In genomic region chr11:67665537-67666302, GRCh38 we compare ENCODE assay signal across 2 cellular contexts.
TF ChIP-seq lines count a peak whose summit lies in the region.

No MANE protein-coding gene starts in this region.

TF ChIP-seq in SK-N-SH treated with all-trans-retinoic acid at 6 μM for 48 hours, 23 proteins besides CTCF, POLR2A, EP300 and RAD21 (continued from another document):
- TF ChIP-seq PATZ1 (CRISPR knock-in tag; IDR thresholded peaks at IDR 0.05; ENCODE audit: borderline replicate concordance) (no peak), RARB (CRISPR knock-in tag; IDR thresholded peaks at IDR 0.05) (no peak), ZNF70 (CRISPR knock-in tag; IDR thresholded peaks at IDR 0.05) (no peak), TCF4 (CRISPR knock-in tag; IDR thresholded peaks at IDR 0.05; ENCODE audit: borderline replicate concordance) (no peak), POU6F1 (CRISPR knock-in tag; IDR thresholded peaks at IDR 0.05; ENCODE audit: borderline replicate concordance, low read depth) (no peak), GLIS3 (CRISPR knock-in tag; IDR thresholded peaks at IDR 0.05) (no peak), ZFP3 (CRISPR knock-in tag; IDR thresholded peaks at IDR 0.05) (no peak), BACH2 (CRISPR knock-in tag; IDR thresholded peaks at IDR 0.05; ENCODE audit: borderline replicate concordance) (no peak), ZFP30 (CRISPR knock-in tag; IDR thresholded peaks at IDR 0.05) (no peak), ARNTL (CRISPR knock-in tag; IDR thresholded peaks at IDR 0.05; ENCODE audit: borderline replicate concordance, low read depth) (no peak), CSDC2 (CRISPR knock-in tag; IDR thresholded peaks at IDR 0.05) (no peak), ISL1 (CRISPR knock-in tag; IDR thresholded peaks at IDR 0.05) (no peak)
- TF ChIP-seq, protein P1, sequence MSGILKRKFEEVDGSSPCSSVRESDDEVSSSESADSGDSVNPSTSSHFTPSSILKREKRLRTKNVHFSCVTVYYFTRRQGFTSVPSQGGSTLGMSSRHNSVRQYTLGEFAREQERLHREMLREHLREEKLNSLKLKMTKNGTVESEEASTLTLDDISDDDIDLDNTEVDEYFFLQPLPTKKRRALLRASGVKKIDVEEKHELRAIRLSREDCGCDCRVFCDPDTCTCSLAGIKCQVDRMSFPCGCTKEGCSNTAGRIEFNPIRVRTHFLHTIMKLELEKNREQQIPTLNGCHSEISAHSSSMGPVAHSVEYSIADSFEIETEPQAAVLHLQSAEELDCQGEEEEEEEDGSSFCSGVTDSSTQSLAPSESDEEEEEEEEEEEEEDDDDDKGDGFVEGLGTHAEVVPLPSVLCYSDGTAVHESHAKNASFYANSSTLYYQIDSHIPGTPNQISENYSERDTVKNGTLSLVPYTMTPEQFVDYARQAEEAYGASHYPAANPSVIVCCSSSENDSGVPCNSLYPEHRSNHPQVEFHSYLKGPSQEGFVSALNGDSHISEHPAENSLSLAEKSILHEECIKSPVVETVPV (CRISPR knock-in tag; IDR thresholded peaks at IDR 0.05) = no peak

TF ChIP-seq in liver, 16 proteins besides CTCF, POLR2A, EP300 and RAD21 (continued from another document):
- TF ChIP-seq ZBTB33 (IDR thresholded peaks at IDR 0.05) (no peak), GABPA (IDR thresholded peaks at IDR 0.05 in 1 of 2, conservative IDR thresholded peaks at IDR 0.05 in 1 of 2) (no peak), EGR1 (IDR thresholded peaks at IDR 0.05; ENCODE audit: low read depth in 2 of 2) (no peak), HNF4A (conservative IDR thresholded peaks at IDR 0.05) (no peak)
- TF ChIP-seq, protein P2, sequence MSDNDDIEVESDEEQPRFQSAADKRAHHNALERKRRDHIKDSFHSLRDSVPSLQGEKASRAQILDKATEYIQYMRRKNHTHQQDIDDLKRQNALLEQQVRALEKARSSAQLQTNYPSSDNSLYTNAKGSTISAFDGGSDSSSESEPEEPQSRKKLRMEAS (IDR thresholded peaks at IDR 0.05) = no peak
